Comparison of ENCODE assay signal across 20 cellular contexts in the genomic region with DNA sequence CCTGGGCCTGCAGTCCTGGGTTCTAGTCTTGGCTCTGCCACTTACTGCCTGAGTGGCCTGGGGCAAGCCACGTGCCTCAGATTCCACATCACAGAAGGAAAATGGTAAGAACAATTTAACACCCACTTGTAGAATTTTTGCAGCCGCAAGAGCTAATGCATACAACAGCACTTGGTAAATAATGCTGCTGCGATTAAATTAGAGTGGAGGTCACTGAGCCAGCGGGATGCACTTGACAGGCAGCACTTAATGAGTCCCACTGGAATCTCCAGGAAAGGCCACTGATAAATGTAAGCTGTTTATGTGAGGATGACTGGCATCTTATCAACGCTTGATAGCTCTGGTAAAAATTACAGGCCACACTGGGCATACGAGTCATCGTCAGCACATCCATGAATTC. TPM values are rescaled to one million over a fixed set of nuclear protein-coding genes. Genes with fewer than 3 reads are reported as not detected.
DNase-seq lines count a peak whose midpoint lies in the region; ATAC-seq, FAIRE-seq and TF ChIP-seq lines count a peak whose summit lies in the region.
"Had no signal": no experiment of that assay in that cellular context is flagged by ENCODE, and none has a peak within 500 bp of the region (broad histone marks: within the 10 kb centered on the region; RNA-seq: fewer than 3 reads in every experiment).

No MANE protein-coding gene starts in this region.

- no peaks in the 10 kb centered on the region for H3K9me3 Mint-ChIP-seq in Caco-2 (ENCODE audit: unreplicated experiment)
- H3K9me3 Mint-ChIP-seq: HFFc6 had no signal

- intact Hi-C loops in Caco-2 (cut with micrococcal nuclease; ENCODE audit: unreplicated experiment) = no loop called here
- intact Hi-C loops in posterior vena cava (cut with DNase I) = no loop called here

- H3K4me1 Mint-ChIP-seq in Caco-2 (ENCODE audit: low read depth, unreplicated experiment) = peaks cover 25% of the 10 kb centered on the region

- CTCF ChIA-PET in Caco-2 (lab: Charles Lee) = no interaction called here

- ATAC-seq in GM19452 (IDR thresholded peaks at IDR 0.05; ENCODE audit: unreplicated experiment) (no peak), GM19467 (IDR thresholded peaks at IDR 0.05; ENCODE audit: unreplicated experiment) (no peak)
- ATAC-seq: HepG2, Right ventricle myocardium inferior had no signal

- no peaks in the 10 kb centered on the region for H3K36me3 Mint-ChIP-seq in Caco-2 (ENCODE audit: insufficient read depth, unreplicated experiment)

- H3K4me3 ChIP-seq in Caco-2 (ENCODE audit: low read depth, low read length) (no peak overlapping the region), bronchial epithelial cell (ENCODE audit: low read depth, low read length) (no peak overlapping the region)
- H3K4me3 ChIP-seq: Peyer's patch had no signal

- peak; percentile 66 for FAIRE-seq in bronchial epithelial cell (lab: Jason Lieb, UNC)
- FAIRE-seq: H1, HepG2 had no signal

- H3K27ac Mint-ChIP-seq in Caco-2 (ENCODE audit: unreplicated experiment) = peak overlapping the region; percentile 42
- H3K27ac Mint-ChIP-seq: HFFc6 had no signal

- H3K9me3 ChIP-seq in Caco-2 = no peaks in the 10 kb centered on the region
- H3K9me3 ChIP-seq: Peyer's patch had no signal

- H3K27me3 Mint-ChIP-seq in Caco-2 (ENCODE audit: insufficient read depth, unreplicated experiment) = no peaks in the 10 kb centered on the region

- no TSS peak for BruUV-seq in Caco-2 (replicated peaks; lab: Mats Ljungman, UMichigan)

- POLR2A ChIA-PET in Caco-2 (lab: Charles Lee) = no interaction called here

- H3K27me3 ChIP-seq in Caco-2 (replicated peaks; ENCODE audit: control insufficient read depth, insufficient read depth, low read length) (no peaks in the 10 kb centered on the region), bronchial epithelial cell (ENCODE audit: control insufficient read depth, insufficient read depth, low read length) (no peaks in the 10 kb centered on the region)
- H3K27me3 ChIP-seq: Peyer's patch had no signal

- no peak overlapping the region for H3K4me3 Mint-ChIP-seq in Caco-2 (ENCODE audit: unreplicated experiment)
- H3K4me3 Mint-ChIP-seq: HFFc6 had no signal

- H3K36me3 ChIP-seq in Caco-2 (ENCODE audit: control insufficient read depth, insufficient read depth, low read length) = no peaks in the 10 kb centered on the region; the same call in none of the 2 replicates
- H3K36me3 ChIP-seq in bronchial epithelial cell (ENCODE audit: control insufficient read depth, insufficient read depth, low read length) = peaks cover 13% of the 10 kb centered on the region

- H3K4me1 ChIP-seq in Caco-2 = peaks cover 19% of the 10 kb centered on the region
- H3K4me1 ChIP-seq: Peyer's patch had no signal

- DNase-seq in Caco-2 (no peak), M059J (ENCODE audit: low read depth) (peak; percentile 21), bronchial epithelial cell (ENCODE audit: low read depth) (no peak), posterior vena cava (ENCODE audit: low spot score) (peak; percentile 17), mesenteric fat pad (ENCODE audit: low spot score) (no peak)
- DNase-seq: AML-193, Calu3, DMS53, HFFc6, KG1, NCI-H1048, NCI-H1694 treated with DMSO at 0.1 percent for 48 hours, NCI-H2107, NCI-H446, Peyer's patch had no signal

- no peak for TF ChIP-seq CTCF in Caco-2 (IDR thresholded peaks at IDR 0.05; ENCODE audit: insufficient read depth in 1 of 2, low read depth in 1 of 2, low read length in 1 of 2, severe bottlenecking in 1 of 2, unreplicated experiment in 1 of 2)
- no peak for TF ChIP-seq CTCF in bronchial epithelial cell (IDR thresholded peaks at IDR 0.05; ENCODE audit: insufficient read depth, low read length, severe bottlenecking)

RNA-seq across cellular contexts. Expression of gene UBTD2, which starts 59.3 kb away (rescaled TPM):
- total RNA-seq in Caco-2 (2022) (32.4 and 33.2 TPM in 2 replicates), bronchial epithelial cell (20.6 and 20.8 TPM in 2 replicates), posterior vena cava (10 to 100 TPM; 18.7 to 24.0 TPM), mesenteric fat pad (13.0 TPM)
- 31.0 and 37.0 TPM in 2 replicates for total RNA-seq in M059J (2014; rRNA removed; shearing (Covaris generic))

Comparison
In these comparisons a context has a peak if more than half of its experiments do, and no peak if none do; other contexts are left out.
1. DNase-seq: peak in M059J (single experiment) and posterior vena cava (single experiment); none in Caco-2 (0 of 2), bronchial epithelial cell (single experiment) and mesenteric fat pad (single experiment).